In the genomic region with DNA sequence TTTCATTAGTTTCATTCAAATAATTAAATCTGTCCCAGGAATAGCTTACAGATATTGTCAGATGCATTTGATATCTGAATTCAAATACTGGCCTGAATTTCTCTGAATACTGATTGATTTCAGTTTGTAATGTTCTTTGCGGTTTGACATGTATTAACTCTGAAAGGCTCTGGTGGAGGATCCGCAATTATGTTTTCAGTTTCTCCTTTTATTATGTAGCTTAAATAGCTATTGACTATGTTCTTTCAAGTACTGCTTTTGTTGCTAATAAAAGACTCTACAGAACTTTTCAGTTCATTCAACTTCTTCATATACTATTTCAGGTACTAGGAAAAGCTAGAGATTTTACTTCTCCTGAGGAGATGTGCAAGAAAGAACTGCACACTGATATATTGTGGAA, we compare ENCODE assay signal across 2 cellular contexts.
TF ChIP-seq lines count a peak whose summit lies in the region.

No MANE protein-coding gene starts in this region.

TF ChIP-seq in K562, 482 proteins besides CTCF, POLR2A, EP300 and RAD21:
- TF ChIP-seq, protein P1, sequence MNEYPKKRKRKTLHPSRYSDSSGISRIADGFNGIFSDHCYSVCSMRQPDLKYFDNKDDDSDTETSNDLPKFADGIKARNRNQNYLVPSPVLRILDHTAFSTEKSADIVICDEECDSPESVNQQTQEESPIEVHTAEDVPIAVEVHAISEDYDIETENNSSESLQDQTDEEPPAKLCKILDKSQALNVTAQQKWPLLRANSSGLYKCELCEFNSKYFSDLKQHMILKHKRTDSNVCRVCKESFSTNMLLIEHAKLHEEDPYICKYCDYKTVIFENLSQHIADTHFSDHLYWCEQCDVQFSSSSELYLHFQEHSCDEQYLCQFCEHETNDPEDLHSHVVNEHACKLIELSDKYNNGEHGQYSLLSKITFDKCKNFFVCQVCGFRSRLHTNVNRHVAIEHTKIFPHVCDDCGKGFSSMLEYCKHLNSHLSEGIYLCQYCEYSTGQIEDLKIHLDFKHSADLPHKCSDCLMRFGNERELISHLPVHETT (CRISPR knock-in tag; conservative IDR thresholded peaks at IDR 0.05 in 1 of 2, IDR thresholded peaks at IDR 0.05 in 1 of 2): no peak
- TF ChIP-seq DDX20 (tag; IDR thresholded peaks at IDR 0.05; ENCODE audit: low read depth) (no peak), SAFB2 (IDR thresholded peaks at IDR 0.05; ENCODE audit: borderline replicate concordance, low read depth, low read length, severe bottlenecking) (no peak), ZNF224 (CRISPR knock-in tag; IDR thresholded peaks at IDR 0.05) (no peak), HMG20A (CRISPR knock-in tag; conservative IDR thresholded peaks at IDR 0.05) (no peak), ZNF77 (CRISPR knock-in tag; IDR thresholded peaks at IDR 0.05) (no peak), HDAC6 (IDR thresholded peaks at IDR 0.05; ENCODE audit: low read depth, low read length) (no peak), CTBP1 (IDR thresholded peaks at IDR 0.05; ENCODE audit: borderline replicate concordance) (no peak)
- TF ChIP-seq, protein P2, sequence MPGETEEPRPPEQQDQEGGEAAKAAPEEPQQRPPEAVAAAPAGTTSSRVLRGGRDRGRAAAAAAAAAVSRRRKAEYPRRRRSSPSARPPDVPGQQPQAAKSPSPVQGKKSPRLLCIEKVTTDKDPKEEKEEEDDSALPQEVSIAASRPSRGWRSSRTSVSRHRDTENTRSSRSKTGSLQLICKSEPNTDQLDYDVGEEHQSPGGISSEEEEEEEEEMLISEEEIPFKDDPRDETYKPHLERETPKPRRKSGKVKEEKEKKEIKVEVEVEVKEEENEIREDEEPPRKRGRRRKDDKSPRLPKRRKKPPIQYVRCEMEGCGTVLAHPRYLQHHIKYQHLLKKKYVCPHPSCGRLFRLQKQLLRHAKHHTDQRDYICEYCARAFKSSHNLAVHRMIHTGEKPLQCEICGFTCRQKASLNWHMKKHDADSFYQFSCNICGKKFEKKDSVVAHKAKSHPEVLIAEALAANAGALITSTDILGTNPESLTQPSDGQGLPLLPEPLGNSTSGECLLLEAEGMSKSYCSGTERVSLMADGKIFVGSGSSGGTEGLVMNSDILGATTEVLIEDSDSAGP (CRISPR knock-in tag; IDR thresholded peaks at IDR 0.05): no peak
- TF ChIP-seq, protein P3, sequence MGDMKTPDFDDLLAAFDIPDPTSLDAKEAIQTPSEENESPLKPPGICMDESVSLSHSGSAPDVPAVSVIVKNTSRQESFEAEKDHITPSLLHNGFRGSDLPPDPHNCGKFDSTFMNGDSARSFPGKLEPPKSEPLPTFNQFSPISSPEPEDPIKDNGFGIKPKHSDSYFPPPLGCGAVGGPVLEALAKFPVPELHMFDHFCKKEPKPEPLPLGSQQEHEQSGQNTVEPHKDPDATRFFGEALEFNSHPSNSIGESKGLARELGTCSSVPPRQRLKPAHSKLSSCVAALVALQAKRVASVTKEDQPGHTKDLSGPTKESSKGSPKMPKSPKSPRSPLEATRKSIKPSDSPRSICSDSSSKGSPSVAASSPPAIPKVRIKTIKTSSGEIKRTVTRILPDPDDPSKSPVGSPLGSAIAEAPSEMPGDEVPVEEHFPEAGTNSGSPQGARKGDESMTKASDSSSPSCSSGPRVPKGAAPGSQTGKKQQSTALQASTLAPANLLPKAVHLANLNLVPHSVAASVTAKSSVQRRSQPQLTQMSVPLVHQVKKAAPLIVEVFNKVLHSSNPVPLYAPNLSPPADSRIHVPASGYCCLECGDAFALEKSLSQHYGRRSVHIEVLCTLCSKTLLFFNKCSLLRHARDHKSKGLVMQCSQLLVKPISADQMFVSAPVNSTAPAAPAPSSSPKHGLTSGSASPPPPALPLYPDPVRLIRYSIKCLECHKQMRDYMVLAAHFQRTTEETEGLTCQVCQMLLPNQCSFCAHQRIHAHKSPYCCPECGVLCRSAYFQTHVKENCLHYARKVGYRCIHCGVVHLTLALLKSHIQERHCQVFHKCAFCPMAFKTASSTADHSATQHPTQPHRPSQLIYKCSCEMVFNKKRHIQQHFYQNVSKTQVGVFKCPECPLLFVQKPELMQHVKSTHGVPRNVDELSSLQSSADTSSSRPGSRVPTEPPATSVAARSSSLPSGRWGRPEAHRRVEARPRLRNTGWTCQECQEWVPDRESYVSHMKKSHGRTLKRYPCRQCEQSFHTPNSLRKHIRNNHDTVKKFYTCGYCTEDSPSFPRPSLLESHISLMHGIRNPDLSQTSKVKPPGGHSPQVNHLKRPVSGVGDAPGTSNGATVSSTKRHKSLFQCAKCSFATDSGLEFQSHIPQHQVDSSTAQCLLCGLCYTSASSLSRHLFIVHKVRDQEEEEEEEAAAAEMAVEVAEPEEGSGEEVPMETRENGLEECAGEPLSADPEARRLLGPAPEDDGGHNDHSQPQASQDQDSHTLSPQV (IDR thresholded peaks at IDR 0.05): no peak
- TF ChIP-seq, protein P4, sequence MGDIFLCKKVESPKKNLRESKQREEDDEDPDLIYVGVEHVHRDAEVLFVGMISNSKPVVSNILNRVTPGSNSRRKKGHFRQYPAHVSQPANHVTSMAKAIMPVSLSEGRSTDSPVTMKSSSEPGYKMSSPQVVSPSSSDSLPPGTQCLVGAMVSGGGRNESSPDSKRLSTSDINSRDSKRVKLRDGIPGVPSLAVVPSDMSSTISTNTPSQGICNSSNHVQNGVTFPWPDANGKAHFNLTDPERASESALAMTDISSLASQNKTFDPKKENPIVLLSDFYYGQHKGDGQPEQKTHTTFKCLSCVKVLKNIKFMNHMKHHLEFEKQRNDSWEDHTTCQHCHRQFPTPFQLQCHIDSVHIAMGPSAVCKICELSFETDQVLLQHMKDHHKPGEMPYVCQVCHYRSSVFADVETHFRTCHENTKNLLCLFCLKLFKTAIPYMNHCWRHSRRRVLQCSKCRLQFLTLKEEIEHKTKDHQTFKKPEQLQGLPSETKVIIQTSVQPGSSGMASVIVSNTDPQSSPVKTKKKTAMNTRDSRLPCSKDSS (IDR thresholded peaks at IDR 0.05; ENCODE audit: low read depth, partially characterized antibody): no peak

TF ChIP-seq in neural cell, 6 proteins besides CTCF, POLR2A, EP300 and RAD21 (continued from another document):
- TF ChIP-seq, protein P5, sequence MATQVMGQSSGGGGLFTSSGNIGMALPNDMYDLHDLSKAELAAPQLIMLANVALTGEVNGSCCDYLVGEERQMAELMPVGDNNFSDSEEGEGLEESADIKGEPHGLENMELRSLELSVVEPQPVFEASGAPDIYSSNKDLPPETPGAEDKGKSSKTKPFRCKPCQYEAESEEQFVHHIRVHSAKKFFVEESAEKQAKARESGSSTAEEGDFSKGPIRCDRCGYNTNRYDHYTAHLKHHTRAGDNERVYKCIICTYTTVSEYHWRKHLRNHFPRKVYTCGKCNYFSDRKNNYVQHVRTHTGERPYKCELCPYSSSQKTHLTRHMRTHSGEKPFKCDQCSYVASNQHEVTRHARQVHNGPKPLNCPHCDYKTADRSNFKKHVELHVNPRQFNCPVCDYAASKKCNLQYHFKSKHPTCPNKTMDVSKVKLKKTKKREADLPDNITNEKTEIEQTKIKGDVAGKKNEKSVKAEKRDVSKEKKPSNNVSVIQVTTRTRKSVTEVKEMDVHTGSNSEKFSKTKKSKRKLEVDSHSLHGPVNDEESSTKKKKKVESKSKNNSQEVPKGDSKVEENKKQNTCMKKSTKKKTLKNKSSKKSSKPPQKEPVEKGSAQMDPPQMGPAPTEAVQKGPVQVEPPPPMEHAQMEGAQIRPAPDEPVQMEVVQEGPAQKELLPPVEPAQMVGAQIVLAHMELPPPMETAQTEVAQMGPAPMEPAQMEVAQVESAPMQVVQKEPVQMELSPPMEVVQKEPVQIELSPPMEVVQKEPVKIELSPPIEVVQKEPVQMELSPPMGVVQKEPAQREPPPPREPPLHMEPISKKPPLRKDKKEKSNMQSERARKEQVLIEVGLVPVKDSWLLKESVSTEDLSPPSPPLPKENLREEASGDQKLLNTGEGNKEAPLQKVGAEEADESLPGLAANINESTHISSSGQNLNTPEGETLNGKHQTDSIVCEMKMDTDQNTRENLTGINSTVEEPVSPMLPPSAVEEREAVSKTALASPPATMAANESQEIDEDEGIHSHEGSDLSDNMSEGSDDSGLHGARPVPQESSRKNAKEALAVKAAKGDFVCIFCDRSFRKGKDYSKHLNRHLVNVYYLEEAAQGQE (IDR thresholded peaks at IDR 0.05; ENCODE audit: borderline replicate concordance): no peak
- TF ChIP-seq EZH2 (IDR thresholded peaks at IDR 0.05; ENCODE audit: borderline replicate concordance, insufficient read depth, low read length, poor library complexity, severe bottlenecking): no peak
- no peak for TF ChIP-seq MXI1 (conservative IDR thresholded peaks at IDR 0.05; ENCODE audit: poor library complexity, severe bottlenecking)
